Comparison of ENCODE assay signal across 6 cellular contexts in the genomic region with DNA sequence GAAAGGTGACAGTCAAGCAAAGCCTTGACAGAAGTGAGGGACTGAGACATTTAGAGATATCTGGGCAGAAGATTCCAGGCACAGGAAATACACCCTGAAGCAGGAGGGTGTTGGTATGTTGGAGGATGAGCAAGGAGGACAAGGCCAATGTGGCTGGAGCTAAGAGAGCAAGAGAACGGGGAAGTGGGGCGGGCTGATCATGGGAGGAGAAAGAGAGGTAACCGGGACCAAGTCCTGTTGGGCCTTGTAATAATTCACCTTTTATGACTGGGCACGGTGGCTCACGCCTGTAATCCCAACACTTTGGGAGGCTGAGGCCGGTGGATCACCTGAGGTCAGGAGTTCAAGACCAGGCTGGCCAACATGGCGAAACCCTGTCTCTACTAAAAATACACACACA. TPM values are rescaled to one million over a fixed set of nuclear protein-coding genes. Genes with fewer than 3 reads are reported as not detected.
"Had no signal": no experiment of that assay in that cellular context is flagged by ENCODE, and none has a peak within 500 bp of the region (broad histone marks: within the 10 kb centered on the region; RNA-seq: fewer than 3 reads in every experiment).

No MANE protein-coding gene starts in this region.

RNA-seq across cellular contexts. Expression of a gene that starts 5.4 kb away (rescaled TPM):
- total RNA-seq: endothelial cell of umbilical vein, epithelial cell of proximal tubule, foreskin keratinocyte, myocyte had no signal
- polyA plus RNA-seq: endothelial cell of umbilical vein, keratinocyte, mammary epithelial cell had no signal
